Comparison of ENCODE assay signal across 18 cellular contexts in genomic region chr7:141586878-141587277, GRCh38. TPM values are rescaled to one million over a fixed set of nuclear protein-coding genes. Genes with fewer than 3 reads are reported as not detected.
DNase-seq lines count a peak whose midpoint lies in the region; ATAC-seq, FAIRE-seq and TF ChIP-seq lines count a peak whose summit lies in the region.
"Had no signal": no experiment of that assay in that cellular context is flagged by ENCODE, and none has a peak within 500 bp of the region (broad histone marks: within the 10 kb centered on the region; RNA-seq: fewer than 3 reads in every experiment).

No MANE protein-coding gene starts in this region.

- no peak overlapping the region for H3K56ac ChIP-seq in H1 (replicated peaks; ENCODE audit: insufficient read length, low read depth, low read length)

- H3K79me1 ChIP-seq in H1 (ENCODE audit: low read depth, low read length), result peaks cover 2% of the 10 kb centered on the region; the same call in 1 of the 2 replicates

- peak overlapping the region; percentile 98 for H2BK12ac ChIP-seq in H1 (ENCODE audit: low read depth, low read length)

- peak overlapping the region; percentile 9 for H3K4me3 Mint-ChIP-seq in activated T-cell treated with anti-CD3 and anti-CD28 coated beads, Interleukin-2, amount 50 U/mL, for 24 hours
- H3K4me3 Mint-ChIP-seq in WTC11, result no peak overlapping the region
- H3K4me3 Mint-ChIP-seq in stimulated activated memory B cell treated with anti-CD40 and anti-IgM and Interleukin-4, amounts not matched to agents 10 μg/mL and 1 μg/mL and 100 μg/mL, for 72 hours, result no peak overlapping the region
- H3K4me3 Mint-ChIP-seq: activated B cell treated with CpG ODN at 0.5 μM for 24 hours; dendritic cell treated with granulocyte-macrophage colony-stimulating factor and Interleukin-4, amounts not matched to agents 40 ng/mL and 50 ng/mL, for 4 days; IgD-negative memory B cell; mesothelial cell of epicardium; type B pancreatic cell had no signal

- no peak for ATAC-seq in WTC11
- ATAC-seq in stimulated activated memory B cell treated with anti-CD40 and anti-IgM and Interleukin-4, amounts not matched to agents 10 μg/mL and 1 μg/mL and 100 μg/mL, for 72 hours, result no peak
- no peak for ATAC-seq in left lobe of liver
- no peak for ATAC-seq in GM21515 (IDR thresholded peaks at IDR 0.05; ENCODE audit: unreplicated experiment)

- no peaks in the 10 kb centered on the region; a peak in 2 of 8 replicates for H3K36me3 ChIP-seq in H1 (ENCODE audit: control insufficient read depth in 2 of 4, insufficient read depth in 4 of 4, low read length in 3 of 4)
- H3K36me3 ChIP-seq: ascending aorta had no signal

- H2BK20ac ChIP-seq in H1 (ENCODE audit: low read length), result peak overlapping the region; percentile 86

- H3K9me3 ChIP-seq in H1 (ENCODE audit: insufficient read depth in 2 of 2, low read depth in 1 of 2, low read length in 1 of 2), result peaks cover 0 to 3% of the 10 kb centered on the region in 2 experiments; a peak in 1 of 4 replicates
- H3K9me3 ChIP-seq: ascending aorta had no signal

- H2BK5ac ChIP-seq in H1 (ENCODE audit: low read depth, low read length), result peak overlapping the region; percentile 77; the same call in 1 of the 2 replicates

- no peaks in the 10 kb centered on the region for H4K20me1 ChIP-seq in H1 (replicated peaks in 1 of 2; ENCODE audit: control insufficient read depth in 1 of 2, insufficient read depth in 2 of 2, low read length in 2 of 2)

- no peak for TF ChIP-seq RAD21 in H1 (IDR thresholded peaks at IDR 0.05 in 1 of 2, conservative IDR thresholded peaks at IDR 0.05 in 1 of 2; ENCODE audit: low read depth in 2 of 2, low read length in 2 of 2)

- TF ChIP-seq CTCF in WTC11 (IDR thresholded peaks at IDR 0.05), result no peak
- TF ChIP-seq CTCF in H1 (IDR thresholded peaks at IDR 0.05; ENCODE audit: control extremely low read depth in 1 of 3, insufficient read depth in 1 of 3, low read depth in 1 of 3, low read length in 3 of 3), result no peak

- no peak for DNase-seq in activated T-cell treated with anti-CD3 and anti-CD28 coated beads, Interleukin-2, amount 50 U/mL, for 24 hours
- no peak for DNase-seq in activated T-cell treated with anti-CD3 and anti-CD28 coated beads, Interleukin-2, amount 50 U/mL, for 48 hours
- no peak for DNase-seq in WTC11 (ENCODE audit: low spot score)
- DNase-seq in H1 (ENCODE audit: low read depth in 1 of 2, low spot score in 2 of 2), result no peak
- DNase-seq in KBM-7, result no peak
- DNase-seq in left lobe of liver (ENCODE audit: low spot score), result no peak
- DNase-seq: activated B cell treated with CpG ODN at 0.5 μM for 24 hours; kidney; NCI-H2081 treated with DMSO at 0.1 percent for 48 hours; stimulated activated CD4-positive, alpha-beta T cell treated with anti-CD3 and anti-CD28 coated beads, Interleukin-4, amount 100 ng/mL, for 4 hours; SW 1271 had no signal

- peaks cover 69% of the 10 kb centered on the region for H3K4me1 Mint-ChIP-seq in activated T-cell treated with anti-CD3 and anti-CD28 coated beads, Interleukin-2, amount 50 U/mL, for 24 hours (ENCODE audit: low read depth)
- H3K4me1 Mint-ChIP-seq in WTC11, result peaks cover 86% of the 10 kb centered on the region
- peaks cover 35% of the 10 kb centered on the region for H3K4me1 Mint-ChIP-seq in stimulated activated memory B cell treated with anti-CD40 and anti-IgM and Interleukin-4, amounts not matched to agents 10 μg/mL and 1 μg/mL and 100 μg/mL, for 72 hours
- H3K4me1 Mint-ChIP-seq: activated B cell treated with CpG ODN at 0.5 μM for 24 hours had no signal

- H3K27ac ChIP-seq in H1 (ENCODE audit: low read depth, low read length), result no peak overlapping the region
- H3K27ac ChIP-seq: ascending aorta had no signal

- TF ChIP-seq EP300 in H1 (IDR thresholded peaks at IDR 0.05; ENCODE audit: borderline replicate concordance in 1 of 2, low read depth in 2 of 2, low read length in 2 of 2), result no peak

- peak overlapping the region; percentile 45 for H4K91ac ChIP-seq in H1 (replicated peaks; ENCODE audit: insufficient read length, low read length)

- no peaks in the 10 kb centered on the region for H3K23me2 ChIP-seq in H1 (ENCODE audit: low read depth, low read length)

- peaks cover 0 to 25% (median 17%) of the 10 kb centered on the region in 4 experiments; a peak in 6 of 7 replicates for H3K4me1 ChIP-seq in H1 (replicated peaks in 1 of 4; ENCODE audit: control insufficient read depth in 3 of 4, insufficient read depth in 4 of 4, low read length in 3 of 4)
- H3K4me1 ChIP-seq: ascending aorta had no signal

- peak overlapping the region; percentile 98 for H2AK5ac ChIP-seq in H1 (ENCODE audit: low read depth, low read length)

- peak overlapping the region; percentile 62; the same call in 1 of the 2 replicates for H3K18ac ChIP-seq in H1 (ENCODE audit: extremely low read depth, low read length)

- no peak for FAIRE-seq in H1 (lab: Jason Lieb, UNC)
- FAIRE-seq: kidney had no signal

- H3K27me3 ChIP-seq in H1 (replicated peaks in 1 of 4; ENCODE audit: control insufficient read depth in 3 of 4, extremely low read depth in 1 of 4, insufficient read depth in 3 of 4, low read length in 3 of 4), result no peaks in the 10 kb centered on the region
- H3K27me3 ChIP-seq: ascending aorta had no signal

- peak overlapping the region; percentile 87 for H3K27ac Mint-ChIP-seq in activated T-cell treated with anti-CD3 and anti-CD28 coated beads, Interleukin-2, amount 50 U/mL, for 24 hours
- H3K27ac Mint-ChIP-seq in WTC11, result peak overlapping the region; percentile 97
- H3K27ac Mint-ChIP-seq in stimulated activated memory B cell treated with anti-CD40 and anti-IgM and Interleukin-4, amounts not matched to agents 10 μg/mL and 1 μg/mL and 100 μg/mL, for 72 hours, result peak overlapping the region; percentile 45
- H3K27ac Mint-ChIP-seq: activated B cell treated with CpG ODN at 0.5 μM for 24 hours; dendritic cell treated with granulocyte-macrophage colony-stimulating factor and Interleukin-4, amounts not matched to agents 40 ng/mL and 50 ng/mL, for 4 days; mesothelial cell of epicardium had no signal

- CTCF ChIA-PET in WTC11 (lab: Charles Lee), result no interaction called here
- CTCF ChIA-PET in H1 (lab: Charles Lee; ENCODE audit: partially characterized antibody), result interaction anchor here (0.6 to 1.0 kb wide), 2 partner anchors 12 to 317 kb away, joined by 3 read pairs; no protein-coding TSS in a partner anchor

- no peak overlapping the region for H3K4ac ChIP-seq in H1 (replicated peaks; ENCODE audit: insufficient read length, low read depth, low read length)

- H2AFZ ChIP-seq in H1 (ENCODE audit: low read length), result no peak overlapping the region

- peak overlapping the region; percentile 75; the same call in 1 of the 2 replicates for H2BK15ac ChIP-seq in H1 (ENCODE audit: low read length)

- H3K4me2 ChIP-seq in H1 (ENCODE audit: insufficient read depth in 1 of 2, low read depth in 2 of 2, low read length in 2 of 2), result no peak overlapping the region

- H2BK120ac ChIP-seq in H1 (replicated peaks; ENCODE audit: low read depth, low read length), result peak overlapping the region; percentile 73

- H3K4me3 ChIP-seq in H1 (ENCODE audit: extremely low read depth in 1 of 4, insufficient read depth in 2 of 4, low read depth in 3 of 4, low read length in 4 of 4), result no peak overlapping the region
- H3K4me3 ChIP-seq: ascending aorta had no signal

- peaks cover 6% of the 10 kb centered on the region for H3K9me3 Mint-ChIP-seq in activated T-cell treated with anti-CD3 and anti-CD28 coated beads, Interleukin-2, amount 50 U/mL, for 24 hours
- peaks cover 9% of the 10 kb centered on the region for H3K9me3 Mint-ChIP-seq in WTC11
- peaks cover 7% of the 10 kb centered on the region for H3K9me3 Mint-ChIP-seq in stimulated activated memory B cell treated with anti-CD40 and anti-IgM and Interleukin-4, amounts not matched to agents 10 μg/mL and 1 μg/mL and 100 μg/mL, for 72 hours
- H3K9me3 Mint-ChIP-seq: activated B cell treated with CpG ODN at 0.5 μM for 24 hours; dendritic cell treated with granulocyte-macrophage colony-stimulating factor and Interleukin-4, amounts not matched to agents 40 ng/mL and 50 ng/mL, for 4 days; IgD-negative memory B cell; type B pancreatic cell had no signal

- H4K5ac ChIP-seq in H1 (ENCODE audit: insufficient read length, low read depth, low read length), result peak overlapping the region; percentile 26

- no peaks in the 10 kb centered on the region for H3K27me3 Mint-ChIP-seq in activated T-cell treated with anti-CD3 and anti-CD28 coated beads, Interleukin-2, amount 50 U/mL, for 24 hours
- no peaks in the 10 kb centered on the region for H3K27me3 Mint-ChIP-seq in WTC11 (ENCODE audit: low read depth)
- no peaks in the 10 kb centered on the region for H3K27me3 Mint-ChIP-seq in stimulated activated memory B cell treated with anti-CD40 and anti-IgM and Interleukin-4, amounts not matched to agents 10 μg/mL and 1 μg/mL and 100 μg/mL, for 72 hours
- H3K27me3 Mint-ChIP-seq: activated B cell treated with CpG ODN at 0.5 μM for 24 hours; dendritic cell treated with granulocyte-macrophage colony-stimulating factor and Interleukin-4, amounts not matched to agents 40 ng/mL and 50 ng/mL, for 4 days; IgD-negative memory B cell; type B pancreatic cell had no signal

- 91% methylated on average over 4 of the region's 4 CpGs; no CpG with 5 or more reads in 1 of the 2 experiments for WGBS in H1 (ENCODE audit: extremely low coverage in 1 of 2, insufficient coverage in 1 of 2, insufficient read length in 1 of 2, insufficient replicate concordance in 2 of 2, low coverage in 1 of 2, low lambda C conversion rate in 2 of 2, missing lambda C conversion rate in 1 of 2), 2 experiments

- no peak overlapping the region for H3K9ac ChIP-seq in H1 (replicated peaks in 1 of 4; ENCODE audit: extremely low read depth in 1 of 4, low read depth in 3 of 4, low read length in 3 of 4)

- in situ Hi-C loops in KBM-7 (cut with MboI; ENCODE audit: low pct_unique_long_range_greater_than_20kb, low sequenced_read_pairs), result no loop called here

- POLR2A ChIA-PET in WTC11 (lab: Charles Lee), result no interaction called here
- POLR2A ChIA-PET in H1 (lab: Charles Lee; ENCODE audit: partially characterized antibody), result interaction anchor here (0.7 to 1.3 kb wide), 3 partner anchors 9 to 30 kb away, joined by 3 to 4 read pairs (median 3); no protein-coding TSS in a partner anchor

- no peak for TF ChIP-seq POLR2A in H1 (IDR thresholded peaks at IDR 0.05; ENCODE audit: control extremely low read depth in 1 of 2, low read depth in 2 of 2, low read length in 2 of 2)

- H3K23ac ChIP-seq in H1 (ENCODE audit: insufficient read length), result no peak overlapping the region

- H3K14ac ChIP-seq in H1 (ENCODE audit: insufficient read length), result no peak overlapping the region

- H4K8ac ChIP-seq in H1 (ENCODE audit: extremely low read depth, insufficient read depth, low read length), result no peak overlapping the region

- peaks cover 0 to 11% of the 10 kb centered on the region in 2 experiments; a peak in 3 of 4 replicates for H3K79me2 ChIP-seq in H1 (ENCODE audit: control insufficient read depth in 1 of 2, insufficient read depth in 2 of 2, low read length in 2 of 2)

- peaks cover 28% of the 10 kb centered on the region for H3K36me3 Mint-ChIP-seq in activated T-cell treated with anti-CD3 and anti-CD28 coated beads, Interleukin-2, amount 50 U/mL, for 24 hours (ENCODE audit: low read depth)
- peaks cover 20% of the 10 kb centered on the region for H3K36me3 Mint-ChIP-seq in WTC11
- peaks cover 33% of the 10 kb centered on the region for H3K36me3 Mint-ChIP-seq in stimulated activated memory B cell treated with anti-CD40 and anti-IgM and Interleukin-4, amounts not matched to agents 10 μg/mL and 1 μg/mL and 100 μg/mL, for 72 hours

RNA-seq across cellular contexts. Expression of gene AGK, which starts 35.7 kb away (rescaled TPM):
- 32.2 to 43.0 TPM (median 37.4 TPM) in 3 replicates for total RNA-seq in WTC11 (2021)
- 30.0 and 34.0 TPM in 2 replicates for total RNA-seq in H1 (2021; fragmentation: NEBNext Ultra II Directional; extraction: Animal tissue kit (Norgen Biotek cat#: 25700))
- 19.9 and 25.8 TPM in 2 replicates for polyA plus RNA-seq in H1 (2011; rRNA removed)
- polyA plus RNA-seq in H1 (2011; cell fraction: cytosol; rRNA removed), result 29.2 TPM
- 36.8 TPM for polyA plus RNA-seq in H1 (2011; cell fraction: nucleus; rRNA removed)
- polyA plus RNA-seq in H1 (2012, experiment 1 of 2), result 18.9 to 23.0 TPM (median 21.6 TPM) in 4 replicates
- polyA plus RNA-seq in H1 (2012, experiment 2 of 2), result 7.0 TPM
- 25.1 TPM for polyA plus RNA-seq in H1 (2013, experiment 1 of 2)
- 26.4 TPM for polyA plus RNA-seq in H1 (2013, experiment 2 of 2)
- 36.6 and 38.8 TPM in 2 replicates for polyA minus RNA-seq in H1 (2011; rRNA and poly(A)+ RNA removed)
- polyA minus RNA-seq in H1 (2011; cell fraction: cytosol; rRNA and poly(A)+ RNA removed), result 11.2 TPM
- 61.6 TPM for polyA minus RNA-seq in H1 (2011; cell fraction: nucleus; rRNA and poly(A)+ RNA removed)
- total RNA-seq in left lobe of liver, result 8.7 TPM

Comparison
In these comparisons a context has a peak if more than half of its experiments do, and no peak if none do; other contexts are left out.
1. H3K27ac Mint-ChIP-seq: peak in every context shown above with its lines; median percentile 97 in WTC11; 87 in activated T-cell treated with anti-CD3 and anti-CD28 coated beads, Interleukin-2, amount 50 U/mL, for 24 hours; 45 in stimulated activated memory B cell treated with anti-CD40 and anti-IgM and Interleukin-4, amounts not matched to agents 10 μg/mL and 1 μg/mL and 100 μg/mL, for 72 hours.